In genomic region chr11:11387906-11388305, GRCh38 we compare ENCODE assay signal across 14 cellular contexts. TPM values are rescaled to one million over a fixed set of nuclear protein-coding genes. Genes with fewer than 3 reads are reported as not detected.
DNase-seq lines count a peak whose midpoint lies in the region; ATAC-seq and TF ChIP-seq lines count a peak whose summit lies in the region.
"Had no signal": no experiment of that assay in that cellular context is flagged by ENCODE, and none has a peak within 500 bp of the region (broad histone marks: within the 10 kb centered on the region; RNA-seq: fewer than 3 reads in every experiment).

No MANE protein-coding gene starts in this region.

- peak overlapping the region in 1 of 4 donors; percentile 30 for H3K27ac ChIP-seq in gastrocnemius medialis

- peak; percentile 49 to 72 for ATAC-seq in gastrocnemius medialis
- no peak for ATAC-seq in HG02571 (IDR thresholded peaks at IDR 0.05; ENCODE audit: unreplicated experiment)
- ATAC-seq in HG02588 (IDR thresholded peaks at IDR 0.05; ENCODE audit: unreplicated experiment), result no peak
- ATAC-seq: GM23338, HCT116 had no signal

- DNase-seq in NCI-H69 (lab: John Stamatoyannopoulos, UW), result peak; percentile 45
- DNase-seq in islet precursor cell, result peak; percentile 20
- no peak for DNase-seq in gastrocnemius medialis
- no peak for DNase-seq in NCI-H1105 (lab: John Stamatoyannopoulos, UW)
- DNase-seq: C1 segment of cervical spinal cord; Caco-2; CD4-positive, alpha-beta memory T cell; DMS153; GF-D8; H9 had no signal

- no peaks in the 10 kb centered on the region for H3K27me3 ChIP-seq in gastrocnemius medialis

- no peaks in the 10 kb centered on the region for H3K36me3 ChIP-seq in gastrocnemius medialis

- intact Hi-C loops in gastrocnemius medialis (cut with DNase I; ENCODE audit: low total_unique reads), result no loop called here

- no peaks in the 10 kb centered on the region for H3K9me3 ChIP-seq in gastrocnemius medialis
- H3K9me3 ChIP-seq: Caco-2 had no signal

- peaks cover 0 to 25% of the 10 kb centered on the region in 2 donors for H3K4me1 ChIP-seq in gastrocnemius medialis
- H3K4me1 ChIP-seq: Caco-2 had no signal

- no peak for TF ChIP-seq POLR2A in gastrocnemius medialis (IDR thresholded peaks at IDR 0.05)

- no peak overlapping the region for H3K4me3 ChIP-seq in gastrocnemius medialis
- H3K4me3 ChIP-seq: GM23338 had no signal

- no peak for TF ChIP-seq CTCF in gastrocnemius medialis (IDR thresholded peaks at IDR 0.05 in 4 of 5, conservative IDR thresholded peaks at IDR 0.05 in 1 of 5)

- in situ Hi-C loops in gastrocnemius medialis (cut with MboI; ENCODE audit: low sequenced_read_pairs in 4 of 4), result no loop called here

RNA-seq across cellular contexts. Expression of gene CSNK2A3, which starts 34.9 kb away (rescaled TPM):
- 1 to 10 TPM in 2 of 4 donors, under 1 TPM in 2; 0.68 to 1.6 (median 1.0) TPM for total RNA-seq in gastrocnemius medialis

Comparison
In these comparisons a context has a peak if more than half of its experiments do, and no peak if none do; other contexts are left out.
1. DNase-seq: peak in NCI-H69 (single experiment) and islet precursor cell (single experiment); none in gastrocnemius medialis (0 of 2) and NCI-H1105 (single experiment).
2. ATAC-seq: peak in gastrocnemius medialis (2 of 2); none in HG02571 (single experiment) and HG02588 (single experiment).